ENCODE assay signal across 26 cellular contexts in the genomic region with DNA sequence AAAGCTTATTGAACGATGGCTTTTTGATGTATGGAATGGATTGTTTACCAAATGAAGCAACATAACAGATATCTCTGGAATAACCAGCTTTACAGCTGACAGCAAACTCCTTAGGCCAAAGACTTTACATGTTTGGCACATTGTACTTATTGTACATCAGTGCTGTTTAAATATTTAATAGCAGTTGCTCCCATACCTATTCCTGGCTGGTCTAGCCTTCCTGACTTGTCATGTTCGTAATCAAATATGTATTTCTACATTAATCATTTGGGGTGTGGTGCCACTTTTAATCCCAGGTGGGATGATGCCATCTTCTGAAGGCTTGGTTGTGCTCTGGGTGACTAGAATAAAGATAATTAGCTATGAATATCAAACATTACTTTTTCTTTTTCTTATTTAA.
A peak's percentile ranks its signal among the peaks of the same experiment; 100 is the strongest.
DNase-seq lines count a peak whose midpoint lies in the region; ATAC-seq, FAIRE-seq and TF ChIP-seq lines count a peak whose summit lies in the region.
"Had no signal": no experiment of that assay in that cellular context is flagged by ENCODE, and none has a peak within 500 bp of the region (broad histone marks: within the 10 kb centered on the region; RNA-seq: fewer than 3 reads in every experiment).

No MANE protein-coding gene starts in this region.

- FAIRE-seq in bronchial epithelial cell (lab: Jason Lieb, UNC): no peak
- FAIRE-seq: A549, D721Med, GM12878 had no signal

- H3K4me1 ChIP-seq in gastrocnemius medialis: no peaks in the 10 kb centered on the region
- H3K4me1 ChIP-seq: A549 had no signal

- no peaks in the 10 kb centered on the region for H3K36me3 ChIP-seq in bronchial epithelial cell (ENCODE audit: control insufficient read depth, insufficient read depth, low read length)
- no peaks in the 10 kb centered on the region for H3K36me3 ChIP-seq in gastrocnemius medialis
- H3K36me3 ChIP-seq: BE2C; BLaER1 treated with 17β-estradiol and CSF1 and Interleukin-3, amounts not matched to agents 10 nM and 100 nM had no signal

- no peak overlapping the region for H3K27ac ChIP-seq in gastrocnemius medialis
- H3K27ac ChIP-seq: A549; BLaER1 treated with 17β-estradiol and CSF1 and Interleukin-3, amounts not matched to agents 10 nM and 100 nM had no signal

- H3K4me3 Mint-ChIP-seq in memory B cell: no peak overlapping the region
- H3K4me3 Mint-ChIP-seq: CD14-positive monocyte; CD4-positive, alpha-beta T cell; CD8-positive, alpha-beta memory T cell; GM23338; H9 had no signal

- ATAC-seq in esophagus mucosa: peak; percentile 84
- ATAC-seq in memory B cell (ENCODE audit: low read depth): no peak
- ATAC-seq in gastrocnemius medialis: no peak
- ATAC-seq in omental fat pad (ENCODE audit: low FRiP score): no peak
- ATAC-seq: A549, GM12878, GM23338, HCT116 had no signal

- peaks cover 3% of the 10 kb centered on the region for H3K9me3 Mint-ChIP-seq in memory B cell

- TF ChIP-seq POLR2A in gastrocnemius medialis (IDR thresholded peaks at IDR 0.05): no peak

- intact Hi-C loops in gastrocnemius medialis (cut with DNase I; ENCODE audit: low total_unique reads): no loop called here

- peak overlapping the region; percentile 99 for H3K27ac Mint-ChIP-seq in memory B cell
- H3K27ac Mint-ChIP-seq: CD4-positive, alpha-beta T cell; CD8-positive, alpha-beta memory T cell; GM23338; H9 had no signal

- H3K36me3 Mint-ChIP-seq in memory B cell: peaks cover 6% of the 10 kb centered on the region
- H3K36me3 Mint-ChIP-seq: CD8-positive, alpha-beta memory T cell had no signal

- H3K4me3 ChIP-seq in LNCaP clone FGC (ENCODE audit: low read depth, low read length) (no peak overlapping the region), bronchial epithelial cell (ENCODE audit: low read depth, low read length) (no peak overlapping the region), gastrocnemius medialis (no peak overlapping the region)
- H3K4me3 ChIP-seq: A549; BLaER1 treated with 17β-estradiol and CSF1 and Interleukin-3, amounts not matched to agents 10 nM and 100 nM; GM12878; GM23338 had no signal

- no peaks in the 10 kb centered on the region for H3K9me3 ChIP-seq in gastrocnemius medialis
- H3K9me3 ChIP-seq: A549, BE2C had no signal

- in situ Hi-C loops in gastrocnemius medialis (cut with MboI; ENCODE audit: low sequenced_read_pairs in 4 of 4): no loop called here

- TF ChIP-seq CTCF in LNCaP clone FGC (IDR thresholded peaks at IDR 0.05; ENCODE audit: control insufficient read depth, extremely low read depth, insufficient read depth) (no peak), bronchial epithelial cell (IDR thresholded peaks at IDR 0.05; ENCODE audit: insufficient read depth, low read length, severe bottlenecking) (no peak), gastrocnemius medialis (IDR thresholded peaks at IDR 0.05 in 4 of 5, conservative IDR thresholded peaks at IDR 0.05 in 1 of 5) (no peak), omental fat pad (IDR thresholded peaks at IDR 0.05) (no peak)

- peaks cover 25% of the 10 kb centered on the region for H3K4me1 Mint-ChIP-seq in memory B cell
- H3K4me1 Mint-ChIP-seq: GM23338, H9 had no signal

- H3K27me3 ChIP-seq in bronchial epithelial cell (ENCODE audit: control insufficient read depth, insufficient read depth, low read length) (no peaks in the 10 kb centered on the region), gastrocnemius medialis (no peaks in the 10 kb centered on the region)
- H3K27me3 ChIP-seq: BE2C; BLaER1 treated with 17β-estradiol and CSF1 and Interleukin-3, amounts not matched to agents 10 nM and 100 nM had no signal

- DNase-seq in LNCaP clone FGC (ENCODE audit: low read depth): peak; percentile 76
- peak; percentile 66 for DNase-seq in bronchial epithelial cell (ENCODE audit: low read depth)
- DNase-seq in memory B cell (ENCODE audit: low spot score in 2 of 2): no peak
- no peak for DNase-seq in gastrocnemius medialis
- no peak for DNase-seq in stimulated activated CD4-positive, alpha-beta T cell treated with anti-CD3 and anti-CD28 coated beads, Interleukin-4, amount 100 ng/mL, for 1 hour
- DNase-seq in globus pallidus (ENCODE audit: low spot score): no peak
- DNase-seq in omental fat pad (ENCODE audit: low spot score): no peak
- DNase-seq: 8988T; ACHN; AML-193; BE2C; CD4-positive, alpha-beta T cell; CD8-positive, alpha-beta memory T cell; DMS153; DND-41; EL; GDM1; H9 had no signal

- H3K27me3 Mint-ChIP-seq in memory B cell: no peaks in the 10 kb centered on the region
- H3K27me3 Mint-ChIP-seq: CD4-positive, alpha-beta T cell had no signal

Comparison
In these comparisons a context has a peak if more than half of its experiments do, and no peak if none do; other contexts are left out.
1. DNase-seq: peak in LNCaP clone FGC (single experiment) and bronchial epithelial cell (single experiment); none in memory B cell (0 of 2), gastrocnemius medialis (0 of 2), stimulated activated CD4-positive, alpha-beta T cell treated with anti-CD3 and anti-CD28 coated beads, Interleukin-4, amount 100 ng/mL, for 1 hour (single experiment), globus pallidus (single experiment) and omental fat pad (single experiment).